ENCODE assay signal across 21 cellular contexts in the genomic region with DNA sequence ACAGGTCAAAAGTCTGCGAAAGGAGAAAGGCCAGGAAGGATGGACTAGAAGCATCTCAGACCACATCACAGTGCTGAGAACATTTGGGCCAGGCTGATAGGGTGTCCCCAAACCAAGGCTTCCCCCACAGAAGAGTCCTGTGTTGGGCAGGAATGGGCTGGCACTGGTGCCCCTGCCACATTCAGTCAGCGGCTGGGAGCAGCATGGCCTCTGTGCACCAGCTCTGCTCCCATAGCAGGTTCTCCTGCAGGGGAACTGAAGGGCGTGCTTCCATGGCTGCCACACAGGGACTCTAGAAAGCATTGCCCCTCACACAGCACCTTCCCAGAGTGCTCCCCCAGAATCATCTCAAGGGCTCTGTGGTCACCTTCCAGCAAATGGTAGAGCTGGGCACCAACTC. TPM values are rescaled to one million over a fixed set of nuclear protein-coding genes. Genes with fewer than 3 reads are reported as not detected.
DNase-seq lines count a peak whose midpoint lies in the region; ATAC-seq and TF ChIP-seq lines count a peak whose summit lies in the region.
"Had no signal": no experiment of that assay in that cellular context is flagged by ENCODE, and none has a peak within 500 bp of the region (broad histone marks: within the 10 kb centered on the region; RNA-seq: fewer than 3 reads in every experiment).

No MANE protein-coding gene starts in this region.

- H3K27ac ChIP-seq in DND-41 (ENCODE audit: low read length) (peak overlapping the region; percentile 95), osteoblast (ENCODE audit: low read depth, low read length) (no peak overlapping the region)
- H3K27ac ChIP-seq: prostate gland, tibial nerve had no signal

- peak; percentile 25 for DNase-seq in activated CD4-positive, alpha-beta T cell treated with anti-CD3 and anti-CD28 coated beads for 36 hours
- DNase-seq in activated CD4-positive, alpha-beta T cell treated with anti-CD3 and anti-CD28 coated beads, Interleukin-2, amount 50 U/mL, for 4 hours: no peak
- peak; percentile 10 for DNase-seq in DND-41
- peak in 1 of 2 donors; percentile 51 for DNase-seq in activated naive CD4-positive, alpha-beta T cell treated with anti-CD3 and anti-CD28 coated beads, Interleukin-2, amount 50 U/mL, for 72 hours (ENCODE audit: low spot score in 2 of 2)
- DNase-seq in naive thymus-derived CD8-positive, alpha-beta T cell: no peak
- DNase-seq in mucosa of gallbladder (ENCODE audit: low spot score): no peak
- no peak for DNase-seq in osteoblast (ENCODE audit: insufficient read length, low spot score, missing footprints)
- DNase-seq: activated CD4-positive, alpha-beta T cell treated with anti-CD3 and anti-CD28 coated beads for 1 hour; activated gamma-delta T cell; C1 segment of cervical spinal cord; DMS153; Karpas-422; mammary epithelial cell; NCI-H1105 treated with DMSO at 0.1 percent for 48 hours; NCI-H526; SHP77; stimulated activated CD8-positive, alpha-beta memory T cell treated with anti-CD3 and anti-CD28 coated beads, Interleukin-4, amount 100 ng/mL, for 48 hours had no signal

- H2AFZ ChIP-seq in DND-41 (ENCODE audit: low read depth, low read length): no peak overlapping the region
- H2AFZ ChIP-seq in osteoblast (ENCODE audit: low read length): no peak overlapping the region

- CTCF ChIA-PET in activated CD4-positive, alpha-beta T cell treated with anti-CD3 and anti-CD28 coated beads for 36 hours (lab: Charles Lee): interaction anchor here (1.2 to 10.6 kb wide), 5 partner anchors 12 to 34 kb away, joined by 3 to 231 read pairs (median 133); a partner anchor contains a TSS

- H3K9me3 Mint-ChIP-seq in activated CD4-positive, alpha-beta T cell treated with anti-CD3 and anti-CD28 coated beads for 36 hours (ENCODE audit: low read depth): peaks cover 3% of the 10 kb centered on the region
- H3K9me3 Mint-ChIP-seq in activated naive CD4-positive, alpha-beta T cell treated with anti-CD3 and anti-CD28 coated beads, Interleukin-2, amount 50 U/mL, for 72 hours: peaks cover 0 to 5% of the 10 kb centered on the region in 2 donors
- H3K9me3 Mint-ChIP-seq in naive thymus-derived CD8-positive, alpha-beta T cell: no peaks in the 10 kb centered on the region

- H3K4me2 ChIP-seq in DND-41 (ENCODE audit: insufficient read depth, low read length): peak overlapping the region; percentile 61
- no peak overlapping the region for H3K4me2 ChIP-seq in osteoblast (ENCODE audit: insufficient read depth, low read length)

- TF ChIP-seq CTCF in DND-41 (IDR thresholded peaks at IDR 0.05; ENCODE audit: borderline replicate concordance, extremely low read depth, low read length, poor library complexity, severe bottlenecking): no peak
- no peak for TF ChIP-seq CTCF in osteoblast (IDR thresholded peaks at IDR 0.05; ENCODE audit: extremely low read depth, low read depth, low read length)

- H3K9ac ChIP-seq in DND-41 (ENCODE audit: low read depth, low read length): peak overlapping the region; percentile 65

- intact Hi-C loops in activated CD4-positive, alpha-beta T cell treated with anti-CD3 and anti-CD28 coated beads for 36 hours (cut with DNase I, micrococcal nuclease): loop anchor here in 1 of 2 experiments (1.0 kb wide), 1 partner anchor 8 kb away; no protein-coding TSS in a partner anchor

- H3K4me1 ChIP-seq in DND-41 (ENCODE audit: insufficient read depth, low read length): peaks cover 80% of the 10 kb centered on the region
- peaks cover 10% of the 10 kb centered on the region for H3K4me1 ChIP-seq in osteoblast (ENCODE audit: insufficient read depth, low read length)
- H3K4me1 ChIP-seq: prostate gland had no signal

- no peaks in the 10 kb centered on the region for H3K9me3 ChIP-seq in DND-41 (ENCODE audit: insufficient read depth, low read length, severe bottlenecking)
- no peaks in the 10 kb centered on the region for H3K9me3 ChIP-seq in osteoblast (ENCODE audit: low read depth, low read length)
- H3K9me3 ChIP-seq: prostate gland, tibial nerve had no signal

- peaks cover 95% of the 10 kb centered on the region for H3K4me1 Mint-ChIP-seq in activated CD4-positive, alpha-beta T cell treated with anti-CD3 and anti-CD28 coated beads for 36 hours
- peaks cover 44 to 98% (median 93%) of the 10 kb centered on the region in 4 donors for H3K4me1 Mint-ChIP-seq in naive thymus-derived CD8-positive, alpha-beta T cell

- H3K27me3 Mint-ChIP-seq in activated CD4-positive, alpha-beta T cell treated with anti-CD3 and anti-CD28 coated beads for 36 hours: no peaks in the 10 kb centered on the region
- H3K27me3 Mint-ChIP-seq in naive thymus-derived CD8-positive, alpha-beta T cell: no peaks in the 10 kb centered on the region

- H3K36me3 ChIP-seq in DND-41 (ENCODE audit: insufficient read depth, low read length) (peaks cover 68% of the 10 kb centered on the region), osteoblast (ENCODE audit: insufficient read depth, low read length) (no peaks in the 10 kb centered on the region)
- H3K36me3 ChIP-seq: prostate gland had no signal

- H3K36me3 Mint-ChIP-seq in activated CD4-positive, alpha-beta T cell treated with anti-CD3 and anti-CD28 coated beads for 36 hours (ENCODE audit: low read depth): peaks cover 63% of the 10 kb centered on the region
- H3K36me3 Mint-ChIP-seq in activated naive CD4-positive, alpha-beta T cell treated with anti-CD3 and anti-CD28 coated beads, Interleukin-2, amount 50 U/mL, for 72 hours: peaks cover 46 to 64% of the 10 kb centered on the region in 2 donors
- peaks cover 16 to 80% (median 34%) of the 10 kb centered on the region in 3 donors for H3K36me3 Mint-ChIP-seq in naive thymus-derived CD8-positive, alpha-beta T cell

- peak overlapping the region; percentile 94 for H3K27ac Mint-ChIP-seq in activated CD4-positive, alpha-beta T cell treated with anti-CD3 and anti-CD28 coated beads for 36 hours
- peak overlapping the region; percentile 92 for H3K27ac Mint-ChIP-seq in activated naive CD4-positive, alpha-beta T cell treated with anti-CD3 and anti-CD28 coated beads, Interleukin-2, amount 50 U/mL, for 72 hours
- peak overlapping the region; percentile 88 to 100 (median 96) for H3K27ac Mint-ChIP-seq in naive thymus-derived CD8-positive, alpha-beta T cell

- H3K4me3 Mint-ChIP-seq in activated CD4-positive, alpha-beta T cell treated with anti-CD3 and anti-CD28 coated beads for 36 hours: peak overlapping the region; percentile 62
- peak overlapping the region; percentile 69 to 92 (median 85) for H3K4me3 Mint-ChIP-seq in naive thymus-derived CD8-positive, alpha-beta T cell

- H3K4me3 ChIP-seq in DND-41 (ENCODE audit: low read depth in 1 of 2, low read length in 2 of 2): no peak overlapping the region
- no peak overlapping the region for H3K4me3 ChIP-seq in osteoblast (ENCODE audit: insufficient read depth, low read length)
- H3K4me3 ChIP-seq: prostate gland, skin epidermis, tibial nerve had no signal

- ATAC-seq in activated CD4-positive, alpha-beta T cell treated with anti-CD3 and anti-CD28 coated beads for 36 hours: no peak
- ATAC-seq in DND-41 (ENCODE audit: insufficient read depth, low read depth) (no peak), GM18498 (IDR thresholded peaks at IDR 0.05; ENCODE audit: unreplicated experiment) (no peak)
- no peak for ATAC-seq in activated naive CD4-positive, alpha-beta T cell treated with anti-CD3 and anti-CD28 coated beads, Interleukin-2, amount 50 U/mL, for 72 hours
- ATAC-seq in naive thymus-derived CD8-positive, alpha-beta T cell: no peak

- peaks cover 94% of the 10 kb centered on the region for H3K79me2 ChIP-seq in DND-41 (ENCODE audit: insufficient read depth, low read length)
- H3K79me2 ChIP-seq in osteoblast (ENCODE audit: insufficient read depth, low read length): peaks cover 3% of the 10 kb centered on the region

- H4K20me1 ChIP-seq in DND-41 (ENCODE audit: insufficient read depth, low read length) (peaks cover 48% of the 10 kb centered on the region), osteoblast (ENCODE audit: insufficient read depth, low read length) (peaks cover 22% of the 10 kb centered on the region)

- H3K27me3 ChIP-seq in DND-41 (ENCODE audit: insufficient read depth, low read length, poor library complexity) (no peaks in the 10 kb centered on the region), osteoblast (ENCODE audit: insufficient read depth, low read length) (no peaks in the 10 kb centered on the region)
- H3K27me3 ChIP-seq: tibial nerve had no signal

- POLR2A ChIA-PET in activated CD4-positive, alpha-beta T cell treated with anti-CD3 and anti-CD28 coated beads for 36 hours (lab: Charles Lee): interaction anchor here (0.6 to 6.8 kb wide), 5 partner anchors 9 to 26 kb away, joined by 3 to 74 read pairs (median 12); a partner anchor contains a TSS
- POLR2A ChIA-PET in naive thymus-derived CD8-positive, alpha-beta T cell (lab: Charles Lee): interaction anchor here (1.0 to 59.1 kb wide), 3 partner anchors 9 to 132 kb away, joined by 4 to 2215 read pairs (median 2215); a partner anchor contains a TSS

RNA-seq across cellular contexts. Expression of a gene that starts 17.5 kb away (rescaled TPM):
- 100 to 1,000 TPM; 249 to 378 TPM for total RNA-seq in activated CD4-positive, alpha-beta T cell treated with anti-CD3 and anti-CD28 coated beads for 36 hours
- 100 to 1,000 TPM; 342 to 426 TPM for total RNA-seq in activated naive CD4-positive, alpha-beta T cell treated with anti-CD3 and anti-CD28 coated beads, Interleukin-2, amount 50 U/mL, for 72 hours
- 1,000 to 10,000 TPM; 1,491 to 1,493 TPM for total RNA-seq in naive thymus-derived CD8-positive, alpha-beta T cell
- polyA plus RNA-seq in naive thymus-derived CD8-positive, alpha-beta T cell: 100 to 1,000 TPM; 111 to 153 (median 148) TPM
- total RNA-seq in mucosa of gallbladder (89.1 TPM), osteoblast (16.6 and 17.4 TPM in 2 replicates)

Comparison
In these comparisons a context has a peak if more than half of its experiments do, and no peak if none do; other contexts are left out.
1. DNase-seq: peak in activated CD4-positive, alpha-beta T cell treated with anti-CD3 and anti-CD28 coated beads for 36 hours (single experiment) and DND-41 (single experiment); none in activated CD4-positive, alpha-beta T cell treated with anti-CD3 and anti-CD28 coated beads, Interleukin-2, amount 50 U/mL, for 4 hours (0 of 2), naive thymus-derived CD8-positive, alpha-beta T cell (0 of 10), mucosa of gallbladder (single experiment) and osteoblast (single experiment).
2. Peak in every context shown above with its lines, with median percentiles within 50 percentile points of each other: H3K27ac Mint-ChIP-seq.